Comparison of ENCODE assay signal across 9 cellular contexts in genomic region chr10:23530079-23530478, GRCh38.
DNase-seq lines count a peak whose midpoint lies in the region; ATAC-seq and TF ChIP-seq lines count a peak whose summit lies in the region.
"Had no signal": no experiment of that assay in that cellular context is flagged by ENCODE, and none has a peak within 500 bp of the region (broad histone marks: within the 10 kb centered on the region; RNA-seq: fewer than 3 reads in every experiment).

No MANE protein-coding gene starts in this region.

- no peak overlapping the region for H2AFZ ChIP-seq in HCT116 (ENCODE audit: low read depth, low read length, poor library complexity, severe bottlenecking)

- intact Hi-C loops in HCT116 (cut with micrococcal nuclease), result loop anchor here (10.0 kb wide), 2 partner anchors 175 to 985 kb away; no protein-coding TSS in a partner anchor
- intact Hi-C loops in body of pancreas (cut with DNase I), result no loop called here

- no peak overlapping the region for H3K4me3 ChIP-seq in HCT116 (replicated peaks in 1 of 2; ENCODE audit: low read depth in 1 of 2, low read length in 2 of 2)
- no peak overlapping the region for H3K4me3 ChIP-seq in body of pancreas
- H3K4me3 ChIP-seq in kidney epithelial cell (ENCODE audit: low read depth, low read length), result no peak overlapping the region

- no peak overlapping the region for H3K27ac ChIP-seq in C4-2B
- H3K27ac ChIP-seq in HCT116 (ENCODE audit: low read depth, low read length), result no peak overlapping the region
- no peak overlapping the region for H3K27ac ChIP-seq in body of pancreas

- TF ChIP-seq CTCF in C4-2B (conservative IDR thresholded peaks at IDR 0.05) (peak; percentile 70), HCT116 (IDR thresholded peaks at IDR 0.05 in 2 of 3, conservative IDR thresholded peaks at IDR 0.05 in 1 of 3; ENCODE audit: borderline replicate concordance in 1 of 3, insufficient read depth in 1 of 3, low read depth in 2 of 3, low read length in 2 of 3) (peak in 2 of 3 experiments; percentile 30 to 41; a peak in 3 of 6 replicates), body of pancreas (IDR thresholded peaks at IDR 0.05) (peak in 5 of 7 experiments; percentile 23 to 42 (median 34)), kidney epithelial cell (IDR thresholded peaks at IDR 0.05; ENCODE audit: insufficient read depth, low read length, poor library complexity, severe bottlenecking) (peak; percentile 12)

- H3K4me1 ChIP-seq in HCT116 (ENCODE audit: control insufficient read depth in 1 of 2, insufficient read depth in 2 of 2, low read length in 2 of 2) (no peaks in the 10 kb centered on the region), body of pancreas (no peaks in the 10 kb centered on the region)

- CTCF ChIA-PET in HCT116 (lab: Charles Lee), result interaction anchor here (1.1 to 5.1 kb wide), 3 partner anchors 14 to 372 kb away, joined by 3 to 27 read pairs (median 6); no protein-coding TSS in a partner anchor

- H3K27me3 ChIP-seq in HCT116 (ENCODE audit: insufficient read depth, low read length) (peaks cover 18% of the 10 kb centered on the region), body of pancreas (no peaks in the 10 kb centered on the region), kidney epithelial cell (ENCODE audit: control insufficient read depth, insufficient read depth, low read length) (no peaks in the 10 kb centered on the region)

- H3K9me3 ChIP-seq in HCT116 (ENCODE audit: control insufficient read depth in 1 of 2, insufficient read depth in 1 of 2, low read depth in 1 of 2, low read length in 2 of 2) (no peaks in the 10 kb centered on the region), body of pancreas (no peaks in the 10 kb centered on the region)

- no peak for DNase-seq in HCT116 (ENCODE audit: low read depth, low spot score)
- DNase-seq in body of pancreas, result no peak
- no peak for DNase-seq in kidney epithelial cell (ENCODE audit: low read depth)
- DNase-seq in T-helper 2 cell, result no peak
- no peak for DNase-seq in central memory CD4-positive, alpha-beta T cell
- DNase-seq: activated CD4-positive, alpha-beta T cell treated with anti-CD3 and anti-CD28 coated beads, Interleukin-2, amount 10 ng/mL, durations not matched to agents 24 days and 14 days had no signal

- H3K79me2 ChIP-seq in HCT116 (ENCODE audit: insufficient read depth, low read length), result no peaks in the 10 kb centered on the region

- BruUV-seq in HCT116 (replicated peaks; lab: Mats Ljungman, UMichigan), result no TSS peak

- TF ChIP-seq RAD21 in HCT116 (IDR thresholded peaks at IDR 0.05; ENCODE audit: low read depth), result peak; percentile 47

- no peak for ATAC-seq in HCT116
- ATAC-seq in body of pancreas, result no peak
- ATAC-seq in HG03175 (IDR thresholded peaks at IDR 0.05; ENCODE audit: unreplicated experiment), result no peak
- ATAC-seq in GM19328 (IDR thresholded peaks at IDR 0.05; ENCODE audit: unreplicated experiment), result no peak

- RAD21 ChIA-PET in HCT116 (lab: Charles Lee; ENCODE audit: low non-redundant PET in 1 of 2, low total read pairs in 2 of 2, uncharacterized antibody in 2 of 2, unreplicated experiment in 2 of 2), result no interaction called here

- no peak overlapping the region for H3K4me2 ChIP-seq in HCT116 (ENCODE audit: low read length)

- H4K20me1 ChIP-seq in HCT116 (ENCODE audit: insufficient read depth), result no peaks in the 10 kb centered on the region

- no peaks in the 10 kb centered on the region for H3K9me2 ChIP-seq in HCT116 (ENCODE audit: insufficient read depth)

- no peaks in the 10 kb centered on the region for H3K36me3 ChIP-seq in HCT116 (ENCODE audit: control insufficient read depth in 1 of 2, insufficient read depth in 2 of 2, low read length in 2 of 2)
- no peaks in the 10 kb centered on the region for H3K36me3 ChIP-seq in body of pancreas (replicated peaks in 1 of 2; ENCODE audit: insufficient read depth in 1 of 2, low read depth in 2 of 2)
- H3K36me3 ChIP-seq in kidney epithelial cell (ENCODE audit: control insufficient read depth, insufficient read depth, low read length), result no peaks in the 10 kb centered on the region

- WGBS in body of pancreas, 2 donors, result 52 to 59% methylated on average over 2 of the region's 2 CpGs

- TF ChIP-seq POLR2A in HCT116 (IDR thresholded peaks at IDR 0.05; ENCODE audit: borderline replicate concordance, extremely low read depth, insufficient read depth, insufficient read length) (no peak), body of pancreas (IDR thresholded peaks at IDR 0.05) (no peak)

- POLR2A ChIA-PET in HCT116 (lab: Charles Lee), result no interaction called here

- no peak overlapping the region for H3K9ac ChIP-seq in HCT116 (ENCODE audit: low read length)

TF ChIP-seq in HCT116, 20 proteins besides CTCF, POLR2A, EP300 and RAD21:
- TF ChIP-seq ZFX (IDR thresholded peaks at IDR 0.05) (no peak), EGR1 (IDR thresholded peaks at IDR 0.05; ENCODE audit: low read depth) (no peak), EZH2 (IDR thresholded peaks at IDR 0.05) (no peak), SRF (IDR thresholded peaks at IDR 0.05; ENCODE audit: low read depth) (no peak), POLR2AphosphoS5 (IDR thresholded peaks at IDR 0.05; ENCODE audit: low read depth, low read length) (no peak)

Comparison
In these comparisons a context has a peak if more than half of its experiments do, and no peak if none do; other contexts are left out.
1. CTCF ChIP-seq: peak in every context shown above with its lines; median percentile 70 in C4-2B; 36 in HCT116; 34 in body of pancreas; 12 in kidney epithelial cell.